In genomic region chr19:4376245-4376990, GRCh38 we compare ENCODE assay signal across 1 cellular context.
TF ChIP-seq lines count a peak whose summit lies in the region.

No MANE protein-coding gene starts in this region.

TF ChIP-seq in HepG2, 621 proteins besides CTCF, POLR2A, EP300 and RAD21:
- TF ChIP-seq CSRNP2 (CRISPR knock-in tag; conservative IDR thresholded peaks at IDR 0.05; ENCODE audit: low read depth), result no peak
- TF ChIP-seq HNRNPL (IDR thresholded peaks at IDR 0.05; ENCODE audit: low read depth, low read length), result 0 out of 2 replicates have a peak, but pooled peaks have one; percentile 21
